8 cellular contexts compared by ENCODE assay signal in the genomic region with DNA sequence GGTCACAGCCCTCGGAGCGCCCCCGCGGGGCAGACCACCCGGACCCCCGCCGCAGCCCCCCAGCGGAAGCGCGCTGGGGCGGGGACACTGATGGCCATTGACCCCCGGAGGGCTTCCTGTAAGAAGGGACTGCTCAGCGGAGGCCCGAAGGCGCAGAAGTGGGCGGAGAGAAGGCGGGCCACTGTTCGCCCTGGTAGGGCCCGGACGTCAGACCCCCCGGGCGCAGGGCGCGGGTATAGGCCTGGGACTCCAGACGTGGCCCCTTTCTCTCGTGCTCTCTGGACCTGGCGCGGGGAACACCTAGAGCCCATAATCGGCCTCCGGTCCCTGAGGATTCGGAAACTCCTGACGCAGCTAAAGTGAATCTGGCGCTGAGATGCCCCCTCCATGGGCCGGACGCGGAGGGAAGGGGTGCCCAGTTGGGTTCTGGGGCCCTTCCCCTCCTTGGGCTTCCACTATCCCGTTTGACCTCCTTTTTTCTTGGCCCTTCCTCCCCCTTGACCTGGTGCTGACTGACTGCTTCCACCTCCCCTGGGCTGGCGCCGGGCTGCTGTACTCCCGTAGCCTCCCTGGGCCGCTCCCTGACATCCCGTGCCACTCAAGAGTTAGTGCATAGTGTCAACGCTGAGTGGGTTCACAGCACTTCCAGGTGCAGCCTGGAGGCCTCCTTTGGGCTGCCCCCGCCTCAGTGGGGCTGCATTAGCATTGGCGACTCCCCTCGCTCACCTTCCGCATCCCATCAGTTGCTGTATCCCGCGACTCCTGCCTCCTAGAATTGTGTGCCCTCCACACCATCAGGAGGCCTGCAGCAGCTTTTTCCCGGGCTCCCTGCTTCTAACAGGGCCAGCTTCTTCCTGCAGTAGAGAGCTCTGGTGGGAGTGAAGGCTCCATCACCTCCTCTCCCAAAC. TPM values are rescaled to one million over a fixed set of nuclear protein-coding genes. Genes with fewer than 3 reads are reported as not detected.
DNase-seq lines count a peak whose midpoint lies in the region; ATAC-seq and TF ChIP-seq lines count a peak whose summit lies in the region.

No MANE protein-coding gene starts in this region.

- no peak for TF ChIP-seq CTCF in ovary (IDR thresholded peaks at IDR 0.05)

- no peaks in the 10 kb centered on the region for H3K36me3 ChIP-seq in NT2/D1 (ENCODE audit: insufficient read depth, insufficient read length, low read length)
- H3K36me3 ChIP-seq in ovary = no peaks in the 10 kb centered on the region

- peak; percentile 5 for DNase-seq in SKM-1 treated with dmso at 0.1 percent for 144 hours (lab: John Stamatoyannopoulos, UW; ENCODE audit: unreplicated experiment)
- no peak for DNase-seq in SKM-1 (lab: John Stamatoyannopoulos, UW; ENCODE audit: unreplicated experiment)
- no peak for DNase-seq in NT2/D1 (ENCODE audit: low read depth, low spot score)
- DNase-seq in activated T-helper 9 cell treated with anti-CD3 and anti-CD28 coated beads, Interleukin-2, amount 50 U/mL, for 16 hours (ENCODE audit: low read depth) = peak; percentile 20
- DNase-seq in germinal center (ENCODE audit: low spot score) = peak; percentile 61
- peak; percentile 48 to 72 (median 65) for DNase-seq in ovary
- no peak for DNase-seq in Ammon's horn (ENCODE audit: low spot score)

- H3K9me3 ChIP-seq in NT2/D1 (ENCODE audit: insufficient read depth, low read length) (no peaks in the 10 kb centered on the region), ovary (no peaks in the 10 kb centered on the region)

- peak overlapping the region; percentile 89 for H3K4me3 ChIP-seq in NT2/D1 (ENCODE audit: insufficient read length, low read depth)
- H3K4me3 ChIP-seq in ovary = peak overlapping the region; percentile 81

- WGBS in ovary, 3 donors = 16 to 21% (median 18%) methylated on average over 37 to 50 of the region's 50 CpGs

- H3K27ac ChIP-seq in ovary = peak overlapping the region; percentile 81 to 83

- TF ChIP-seq EP300 in ovary (IDR thresholded peaks at IDR 0.05) = no peak

- H3K27me3 ChIP-seq in NT2/D1 (ENCODE audit: insufficient read depth, insufficient read length) (peaks cover 29% of the 10 kb centered on the region), ovary (no peaks in the 10 kb centered on the region)

- H3K4me1 ChIP-seq in NT2/D1 (ENCODE audit: insufficient read depth, insufficient read length) (peaks cover 19% of the 10 kb centered on the region), ovary (ENCODE audit: insufficient read depth) (peaks cover 7% of the 10 kb centered on the region)

- intact Hi-C loops in ovary (cut with DNase I) = loop anchor here in 1 of 4 donors (10.0 kb wide), 1 partner anchor 79 kb away; the partner anchor contains the start of genes MCM2 and TPRA1

- peak overlapping the region; percentile 86 for H3K9ac ChIP-seq in NT2/D1 (ENCODE audit: insufficient read length, low read depth)

- ATAC-seq in HG02970 (IDR thresholded peaks at IDR 0.05; ENCODE audit: low FRiP score, unreplicated experiment) = peak; percentile 16

- TF ChIP-seq POLR2A in ovary (IDR thresholded peaks at IDR 0.05) = no peak

RNA-seq across cellular contexts. Expression of gene ABTB1, which starts 0.7 kb away (rescaled TPM):
- total RNA-seq in ovary = 10 to 100 TPM in 6 of 7 donors, 1 to 10 TPM in 1; 10.0 to 42.4 (median 26.7) TPM
- 10 to 100 TPM in 1 of 2 donors, 1 to 10 TPM in 1; 5.5 to 64.4 TPM for polyA plus RNA-seq in ovary

RNA-seq across cellular contexts. Expression of gene PODXL2, which starts 44.5 kb away (rescaled TPM):
- 10 to 100 TPM in 3 of 7 donors, 1 to 10 TPM in 4; 5.3 to 14.3 (median 7.3) TPM for total RNA-seq in ovary
- polyA plus RNA-seq in ovary = 1 to 10 TPM; 8.9 to 10.0 TPM

Comparison
In these comparisons a context has a peak if more than half of its experiments do, and no peak if none do; other contexts are left out.
1. DNase-seq: peak in SKM-1 treated with dmso at 0.1 percent for 144 hours (single experiment), activated T-helper 9 cell treated with anti-CD3 and anti-CD28 coated beads, Interleukin-2, amount 50 U/mL, for 16 hours (single experiment), germinal center (single experiment) and ovary (5 of 5); none in SKM-1 (single experiment), NT2/D1 (single experiment) and Ammon's horn (single experiment).